ENCODE assay signal across 1 cellular context in genomic region chr17:68307443-68307842, GRCh38.
TF ChIP-seq lines count a peak whose summit lies in the region.

No MANE protein-coding gene starts in this region.

TF ChIP-seq in HepG2, 621 proteins besides CTCF, POLR2A, EP300 and RAD21:
- TF ChIP-seq ZNF841 (CRISPR knock-in tag; IDR thresholded peaks at IDR 0.05; ENCODE audit: borderline replicate concordance) (no peak), YEATS2 (CRISPR knock-in tag; IDR thresholded peaks at IDR 0.05; ENCODE audit: borderline replicate concordance) (no peak), ZNF432 (CRISPR knock-in tag; IDR thresholded peaks at IDR 0.05; ENCODE audit: borderline replicate concordance) (no peak), RFX3 (CRISPR knock-in tag; IDR thresholded peaks at IDR 0.05) (no peak), POLR2G (IDR thresholded peaks at IDR 0.05; ENCODE audit: low read depth, low read length) (no peak), TOE1 (CRISPR knock-in tag; IDR thresholded peaks at IDR 0.05) (no peak), AHR (CRISPR knock-in tag; IDR thresholded peaks at IDR 0.05) (no peak), RERE (CRISPR knock-in tag; IDR thresholded peaks at IDR 0.05; ENCODE audit: low read depth) (no peak), CBX1 (IDR thresholded peaks at IDR 0.05; ENCODE audit: low read depth) (no peak), ZNF382 (CRISPR knock-in tag; IDR thresholded peaks at IDR 0.05; ENCODE audit: borderline replicate concordance) (no peak), ZNF501 (CRISPR knock-in tag; IDR thresholded peaks at IDR 0.05) (no peak), ZNF646 (CRISPR knock-in tag; IDR thresholded peaks at IDR 0.05) (no peak), ZNF564 (CRISPR knock-in tag; IDR thresholded peaks at IDR 0.05) (no peak), DNMT1 (CRISPR knock-in tag; IDR thresholded peaks at IDR 0.05) (no peak), ZBTB42 (CRISPR knock-in tag; IDR thresholded peaks at IDR 0.05) (no peak), MAF1 (CRISPR knock-in tag; IDR thresholded peaks at IDR 0.05; ENCODE audit: borderline replicate concordance) (no peak)
TF ChIP-seq in HepG2: peak in this region for 0.
